ENCODE assay signal across 9 cellular contexts in genomic region chr12:123271182-123271491, GRCh38. TPM values are rescaled to one million over a fixed set of nuclear protein-coding genes. Genes with fewer than 3 reads are reported as not detected.
A peak's percentile ranks its signal among the peaks of the same experiment; 100 is the strongest.
DNase-seq lines count a peak whose midpoint lies in the region; TF ChIP-seq lines count a peak whose summit lies in the region.
"Had no signal": no experiment of that assay in that cellular context is flagged by ENCODE, and none has a peak within 500 bp of the region (broad histone marks: within the 10 kb centered on the region; RNA-seq: fewer than 3 reads in every experiment).

No MANE protein-coding gene starts in this region.

- H3K36me3 ChIP-seq in HUES64 (ENCODE audit: insufficient read depth, low read length) = peaks cover 22% of the 10 kb centered on the region
- peaks cover 0 to 7% of the 10 kb centered on the region in 2 experiments for H3K36me3 ChIP-seq in SK-N-SH (replicated peaks in 1 of 2; ENCODE audit: control insufficient read depth in 1 of 2, insufficient read depth in 2 of 2, low read length in 1 of 2)
- H3K36me3 ChIP-seq in urinary bladder (ENCODE audit: insufficient read depth) = no peaks in the 10 kb centered on the region

- TF ChIP-seq CTCF in GM20000 (IDR thresholded peaks at IDR 0.05; ENCODE audit: extremely low read depth, missing control alignments) (peak; percentile 76), SK-N-SH (IDR thresholded peaks at IDR 0.05) (peak; percentile 14; the same call in 1 of the 2 replicates), progenitor cell of endocrine pancreas (IDR thresholded peaks at IDR 0.05; ENCODE audit: unreplicated experiment) (peak; percentile 58)

- H3K27me3 ChIP-seq in HUES64 (ENCODE audit: insufficient read depth, low read length) = no peaks in the 10 kb centered on the region
- no peaks in the 10 kb centered on the region for H3K27me3 ChIP-seq in SK-N-SH (ENCODE audit: insufficient read depth)

- peaks cover 2% of the 10 kb centered on the region for H3K36me3 Mint-ChIP-seq in progenitor cell of endocrine pancreas (ENCODE audit: insufficient read depth)
- H3K36me3 Mint-ChIP-seq: activated naive CD4-positive, alpha-beta T cell treated with anti-CD3 and anti-CD28 coated beads, Interleukin-2, amount 50 U/mL, for 24 hours had no signal

- no peaks in the 10 kb centered on the region for H3K9me3 Mint-ChIP-seq in progenitor cell of endocrine pancreas (ENCODE audit: low read depth)
- H3K9me3 Mint-ChIP-seq: activated naive CD4-positive, alpha-beta T cell treated with anti-CD3 and anti-CD28 coated beads, Interleukin-2, amount 50 U/mL, for 24 hours had no signal

- intact Hi-C loops in cardiac septum (cut with DNase I) = no loop called here

- no peak for TF ChIP-seq EP300 in SK-N-SH (IDR thresholded peaks at IDR 0.05; ENCODE audit: borderline replicate concordance in 1 of 2, low read depth in 1 of 2, low read length in 1 of 2)

- H3K9ac ChIP-seq in HUES64 (ENCODE audit: low read depth, low read length) = peak overlapping the region; percentile 97
- no peak overlapping the region for H3K9ac ChIP-seq in SK-N-SH

- H3K27me3 Mint-ChIP-seq in progenitor cell of endocrine pancreas = no peaks in the 10 kb centered on the region
- H3K27me3 Mint-ChIP-seq: activated naive CD4-positive, alpha-beta T cell treated with anti-CD3 and anti-CD28 coated beads, Interleukin-2, amount 50 U/mL, for 24 hours had no signal

- H3K79me2 ChIP-seq in SK-N-SH (ENCODE audit: insufficient read depth) = peaks cover 62% of the 10 kb centered on the region

- H3K9me2 ChIP-seq in SK-N-SH = no peaks in the 10 kb centered on the region

- POLR2A ChIA-PET in SK-N-SH (lab: Yijun Ruan, JAX) = interaction anchor here (2.6 kb wide), 1 partner anchor 94 kb away, joined by 10 read pairs; no protein-coding TSS in a partner anchor

- TF ChIP-seq RAD21 in SK-N-SH (IDR thresholded peaks at IDR 0.05; ENCODE audit: low read length) = peak; percentile 54

- peaks cover 7% of the 10 kb centered on the region for H3F3A ChIP-seq in SK-N-SH (replicated peaks; ENCODE audit: insufficient read depth)

- no peak overlapping the region for H3K4me2 ChIP-seq in SK-N-SH

- peak overlapping the region; percentile 68; the same call in 1 of the 2 replicates for H3K27ac ChIP-seq in HUES64 (ENCODE audit: low read depth, low read length)
- peak overlapping the region in 1 of 2 experiments; percentile 99; a peak in 2 of 4 replicates for H3K27ac ChIP-seq in SK-N-SH (ENCODE audit: low read depth in 2 of 2, low read length in 1 of 2)
- peak overlapping the region; percentile 54 for H3K27ac ChIP-seq in urinary bladder (ENCODE audit: low read depth)

- DNase-seq in COLO668 (lab: John Stamatoyannopoulos, UW; ENCODE audit: unreplicated experiment) (peak; percentile 85), GM20000 (ENCODE audit: low spot score) (peak; percentile 96), SK-N-SH (peak; percentile 89), cardiac septum (ENCODE audit: low spot score) (peak; percentile 91), progenitor cell of endocrine pancreas (ENCODE audit: low spot score, unreplicated experiment) (peak; percentile 63)
- DNase-seq in activated naive CD4-positive, alpha-beta T cell treated with anti-CD3 and anti-CD28 coated beads, Interleukin-2, amount 50 U/mL, for 16 hours = peak; percentile 82

- H2AFZ ChIP-seq in SK-N-SH (ENCODE audit: low read depth) = no peak overlapping the region

- under 1% methylated on average over 47 of the region's 47 CpGs for WGBS in HUES64
- no CpG with 5 or more reads among the region's 47 CpGs for WGBS in SK-N-SH (ENCODE audit: low lambda C conversion rate)
- under 1% methylated on average over 47 of the region's 47 CpGs for WGBS in urinary bladder

- H3K4me3 ChIP-seq in HUES64 (ENCODE audit: low read length) = peak overlapping the region; percentile 88
- peak overlapping the region; percentile 83 to 90; a peak in 3 of 4 replicates for H3K4me3 ChIP-seq in SK-N-SH (ENCODE audit: low read depth in 2 of 2, low read length in 1 of 2)
- peak overlapping the region; percentile 98 for H3K4me3 ChIP-seq in urinary bladder (ENCODE audit: low read depth, low read length)

- CTCF ChIA-PET in SK-N-SH (lab: Yijun Ruan, JAX) = interaction anchor here (1.2 to 2.3 kb wide), 5 partner anchors 38 to 113 kb away, joined by 3 to 7 read pairs (median 4); partner anchors contain the start of genes KMT5A, MPHOSPH9 and MTRFR

- no peak overlapping the region for H3K4me3 Mint-ChIP-seq in progenitor cell of endocrine pancreas (ENCODE audit: low read depth)

- no peaks in the 10 kb centered on the region for H3K9me3 ChIP-seq in HUES64 (ENCODE audit: insufficient read depth, low read depth, low read length)
- no peaks in the 10 kb centered on the region for H3K9me3 ChIP-seq in SK-N-SH

- peaks cover 19% of the 10 kb centered on the region for H3K4me1 Mint-ChIP-seq in progenitor cell of endocrine pancreas (ENCODE audit: low read depth)

- no peak overlapping the region for H3K27ac Mint-ChIP-seq in progenitor cell of endocrine pancreas
- H3K27ac Mint-ChIP-seq: activated naive CD4-positive, alpha-beta T cell treated with anti-CD3 and anti-CD28 coated beads, Interleukin-2, amount 50 U/mL, for 24 hours had no signal

- H3K4me1 ChIP-seq in HUES64 (ENCODE audit: insufficient read depth, low read length) (peaks cover 21% of the 10 kb centered on the region; the same call in 1 of the 2 replicates), SK-N-SH (ENCODE audit: control insufficient read depth in 1 of 2, insufficient read depth in 2 of 2, low read depth in 1 of 2, low read length in 1 of 2) (peaks cover 5 to 42% of the 10 kb centered on the region in 2 experiments; a peak in 3 of 4 replicates), urinary bladder (ENCODE audit: insufficient read depth) (no peaks in the 10 kb centered on the region)

- H4K20me1 ChIP-seq in SK-N-SH (ENCODE audit: insufficient read depth) = peaks cover 18% of the 10 kb centered on the region

TF ChIP-seq in SK-N-SH, 30 proteins besides CTCF, POLR2A, EP300 and RAD21:
- TF ChIP-seq SMC3 (IDR thresholded peaks at IDR 0.05; ENCODE audit: low read depth, low read length) = peak; percentile 28; the same call in 1 of the 2 replicates
- TF ChIP-seq, protein P1, sequence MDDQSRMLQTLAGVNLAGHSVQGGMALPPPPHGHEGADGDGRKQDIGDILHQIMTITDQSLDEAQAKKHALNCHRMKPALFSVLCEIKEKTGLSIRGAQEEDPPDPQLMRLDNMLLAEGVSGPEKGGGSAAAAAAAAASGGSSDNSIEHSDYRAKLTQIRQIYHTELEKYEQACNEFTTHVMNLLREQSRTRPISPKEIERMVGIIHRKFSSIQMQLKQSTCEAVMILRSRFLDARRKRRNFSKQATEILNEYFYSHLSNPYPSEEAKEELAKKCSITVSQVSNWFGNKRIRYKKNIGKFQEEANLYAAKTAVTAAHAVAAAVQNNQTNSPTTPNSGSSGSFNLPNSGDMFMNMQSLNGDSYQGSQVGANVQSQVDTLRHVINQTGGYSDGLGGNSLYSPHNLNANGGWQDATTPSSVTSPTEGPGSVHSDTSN (IDR thresholded peaks at IDR 0.05) = no peak
- peak; percentile 6; the same call in 1 of the 2 replicates for TF ChIP-seq SIN3A (IDR thresholded peaks at IDR 0.05; ENCODE audit: borderline replicate concordance, low read depth, low read length)

RNA-seq across cellular contexts. Expression of gene CDK2AP1, which starts 0.5 kb away (rescaled TPM):
- polyA plus RNA-seq in HUES64 (2013, experiment 1 of 2) = 282 TPM
- polyA plus RNA-seq in HUES64 (2013, experiment 2 of 2) = 260 TPM
- polyA plus RNA-seq in SK-N-SH (2012; rRNA removed) (208 and 231 TPM in 2 replicates), urinary bladder (97.3 TPM)
- polyA plus RNA-seq in SK-N-SH (2012; cell fraction: cytosol; rRNA removed) = 338 and 421 TPM in 2 replicates
- polyA plus RNA-seq in SK-N-SH (2012; cell fraction: nucleus; rRNA removed) = 37.9 and 59.8 TPM in 2 replicates
- total RNA-seq in cardiac septum (82.3 TPM), progenitor cell of endocrine pancreas (182 and 184 TPM in 2 replicates), urinary bladder (120 TPM)

RNA-seq across cellular contexts. Expression of gene MTRFR, which starts 37.9 kb away (rescaled TPM):
- 9.7 TPM for polyA plus RNA-seq in HUES64 (2013, experiment 1 of 2)
- 13.0 TPM for polyA plus RNA-seq in HUES64 (2013, experiment 2 of 2)
- polyA plus RNA-seq in SK-N-SH (2012; rRNA removed) = 6.6 and 7.5 TPM in 2 replicates
- polyA plus RNA-seq in SK-N-SH (2012; cell fraction: cytosol; rRNA removed) = 7.1 and 8.2 TPM in 2 replicates
- 4.5 and 5.4 TPM in 2 replicates for polyA plus RNA-seq in SK-N-SH (2012; cell fraction: nucleus; rRNA removed)
- 7.8 TPM for total RNA-seq in cardiac septum
- 15.1 and 16.3 TPM in 2 replicates for total RNA-seq in progenitor cell of endocrine pancreas
- 16.4 TPM for total RNA-seq in urinary bladder
- polyA plus RNA-seq in urinary bladder = 11.8 TPM

RNA-seq across cellular contexts. Expression of gene MPHOSPH9, which starts 38.2 kb away (rescaled TPM):
- polyA plus RNA-seq in HUES64 (2013, experiment 1 of 2) = 30.5 TPM
- 34.4 TPM for polyA plus RNA-seq in HUES64 (2013, experiment 2 of 2)
- polyA plus RNA-seq in SK-N-SH (2012; rRNA removed) (8.2 and 9.0 TPM in 2 replicates), urinary bladder (6.2 TPM)
- polyA plus RNA-seq in SK-N-SH (2012; cell fraction: cytosol; rRNA removed) = 8.9 and 11.0 TPM in 2 replicates
- 17.8 and 27.7 TPM in 2 replicates for polyA plus RNA-seq in SK-N-SH (2012; cell fraction: nucleus; rRNA removed)
- total RNA-seq in cardiac septum (22.0 TPM), progenitor cell of endocrine pancreas (36.7 and 39.3 TPM in 2 replicates), urinary bladder (88.8 TPM)

Comparison
In these comparisons a context has a peak if more than half of its experiments do, and no peak if none do; other contexts are left out.
1. CTCF ChIP-seq: peak in every context shown above with its lines; median percentile 76 in GM20000; 58 in progenitor cell of endocrine pancreas; 14 in SK-N-SH.